ENCODE assay signal across 19 cellular contexts in genomic region chr10:74109452-74109851, GRCh38. TPM values are rescaled to one million over a fixed set of nuclear protein-coding genes. Genes with fewer than 3 reads are reported as not detected.
DNase-seq lines count a peak whose midpoint lies in the region; ATAC-seq and TF ChIP-seq lines count a peak whose summit lies in the region.
"Had no signal": no experiment of that assay in that cellular context is flagged by ENCODE, and none has a peak within 500 bp of the region (broad histone marks: within the 10 kb centered on the region; RNA-seq: fewer than 3 reads in every experiment).

No MANE protein-coding gene starts in this region.

- no peaks in the 10 kb centered on the region for H3K4me1 ChIP-seq in Panc1 (ENCODE audit: control insufficient read depth, insufficient read depth, low read length)
- peaks cover 0 to 3% (median 0%) of the 10 kb centered on the region in 6 donors for H3K4me1 ChIP-seq in spleen

- peaks cover 23% of the 10 kb centered on the region for H3K36me3 Mint-ChIP-seq in activated naive CD8-positive, alpha-beta T cell
- H3K36me3 Mint-ChIP-seq in activated naive CD8-positive, alpha-beta T cell treated with anti-CD3 and anti-CD28 coated beads, Interleukin-2, amount 50 U/mL, for 24 hours (ENCODE audit: low read depth) = peaks cover 44% of the 10 kb centered on the region
- H3K36me3 Mint-ChIP-seq in effector memory CD8-positive, alpha-beta T cell (ENCODE audit: insufficient read depth) = peaks cover 88% of the 10 kb centered on the region
- peaks cover 98% of the 10 kb centered on the region for H3K36me3 Mint-ChIP-seq in stimulated activated effector memory CD8-positive, alpha-beta T cell treated with anti-CD3 and anti-CD28 coated beads, Interleukin-12 subunit alpha, Interleukin-12 subunit beta, amount 100 ng/mL, for 72 hours

- H3K4me1 Mint-ChIP-seq in activated naive CD8-positive, alpha-beta T cell (ENCODE audit: low read depth) = no peaks in the 10 kb centered on the region
- no peaks in the 10 kb centered on the region for H3K4me1 Mint-ChIP-seq in activated naive CD8-positive, alpha-beta T cell treated with anti-CD3 and anti-CD28 coated beads, Interleukin-2, amount 50 U/mL, for 24 hours
- H3K4me1 Mint-ChIP-seq in effector memory CD8-positive, alpha-beta T cell (ENCODE audit: low read depth in 2 of 2) = peaks cover 0 to under 1% of the 10 kb centered on the region in 2 donors
- H3K4me1 Mint-ChIP-seq in stimulated activated effector memory CD8-positive, alpha-beta T cell treated with anti-CD3 and anti-CD28 coated beads, Interleukin-12 subunit alpha, Interleukin-12 subunit beta, amount 100 ng/mL, for 72 hours = peaks cover 6% of the 10 kb centered on the region
- H3K4me1 Mint-ChIP-seq: CD14-positive monocyte had no signal

- TF ChIP-seq CTCF in Panc1 (IDR thresholded peaks at IDR 0.05) (no peak), spleen (IDR thresholded peaks at IDR 0.05 in 8 of 11, conservative IDR thresholded peaks at IDR 0.05 in 3 of 11) (no peak)

- POLR2A ChIA-PET in Panc1 (lab: Charles Lee) = no interaction called here

- no peaks in the 10 kb centered on the region for H3K27me3 Mint-ChIP-seq in activated naive CD8-positive, alpha-beta T cell
- H3K27me3 Mint-ChIP-seq in activated naive CD8-positive, alpha-beta T cell treated with anti-CD3 and anti-CD28 coated beads, Interleukin-2, amount 50 U/mL, for 24 hours = no peaks in the 10 kb centered on the region
- no peaks in the 10 kb centered on the region for H3K27me3 Mint-ChIP-seq in effector memory CD8-positive, alpha-beta T cell

- no peak overlapping the region for H3K4me3 Mint-ChIP-seq in activated naive CD8-positive, alpha-beta T cell
- H3K4me3 Mint-ChIP-seq in activated naive CD8-positive, alpha-beta T cell treated with anti-CD3 and anti-CD28 coated beads, Interleukin-2, amount 50 U/mL, for 24 hours = no peak overlapping the region
- no peak overlapping the region for H3K4me3 Mint-ChIP-seq in effector memory CD8-positive, alpha-beta T cell
- H3K4me3 Mint-ChIP-seq in stimulated activated effector memory CD8-positive, alpha-beta T cell treated with anti-CD3 and anti-CD28 coated beads, Interleukin-12 subunit alpha, Interleukin-12 subunit beta, amount 100 ng/mL, for 72 hours = no peak overlapping the region
- H3K4me3 Mint-ChIP-seq: CD14-positive monocyte had no signal

- no peak for TF ChIP-seq POLR2A in spleen (IDR thresholded peaks at IDR 0.05)

- in situ Hi-C loops in Panc1 (cut with HindIII; ENCODE audit: low pct_unique_long_range_greater_than_20kb, low sequenced_read_pairs) = no loop called here

- TSS peak; percentile 47 for BruUV-seq in Panc1 (replicated peaks; lab: Mats Ljungman, UMichigan)

- no peak for DNase-seq in activated naive CD8-positive, alpha-beta T cell treated with anti-CD3 and anti-CD28 coated beads, Interleukin-2, amount 50 U/mL, for 24 hours
- DNase-seq in Panc1 (ENCODE audit: low read depth, low spot score) (no peak), spleen (no peak)
- no peak for DNase-seq in effector memory CD8-positive, alpha-beta T cell
- DNase-seq in stimulated activated effector memory CD8-positive, alpha-beta T cell treated with anti-CD3 and anti-CD28 coated beads, Interleukin-12 subunit alpha, Interleukin-12 subunit beta, amount 100 ng/mL, for 72 hours (ENCODE audit: low spot score in 2 of 2) = no peak
- DNase-seq: ACHN, AML-193, Calu3, DMS53, H7, NCI-H1436, NCI-H2029, NCI-H510A treated with DMSO at 0.1 percent for 48 hours, NCI-H82, PC-9 had no signal

- no peaks in the 10 kb centered on the region for H3K9me3 Mint-ChIP-seq in activated naive CD8-positive, alpha-beta T cell (ENCODE audit: low read depth)
- no peaks in the 10 kb centered on the region for H3K9me3 Mint-ChIP-seq in activated naive CD8-positive, alpha-beta T cell treated with anti-CD3 and anti-CD28 coated beads, Interleukin-2, amount 50 U/mL, for 24 hours
- H3K9me3 Mint-ChIP-seq in effector memory CD8-positive, alpha-beta T cell = no peaks in the 10 kb centered on the region
- no peaks in the 10 kb centered on the region for H3K9me3 Mint-ChIP-seq in stimulated activated effector memory CD8-positive, alpha-beta T cell treated with anti-CD3 and anti-CD28 coated beads, Interleukin-12 subunit alpha, Interleukin-12 subunit beta, amount 100 ng/mL, for 72 hours
- H3K9me3 Mint-ChIP-seq: CD14-positive monocyte had no signal

- H3K27ac ChIP-seq in Panc1 (ENCODE audit: low read length) (no peak overlapping the region), spleen (no peak overlapping the region)
- H3K27ac ChIP-seq: HL-60, PC-9 had no signal

- H3K4me3 ChIP-seq in Panc1 (ENCODE audit: low read depth in 2 of 2, low read length in 2 of 2) (no peak overlapping the region), spleen (no peak overlapping the region)
- H3K4me3 ChIP-seq: PC-9 had no signal

- H3K27me3 ChIP-seq in Panc1 (ENCODE audit: control insufficient read depth, insufficient read depth, low read length) = no peaks in the 10 kb centered on the region
- H3K27me3 ChIP-seq in spleen (replicated peaks in 1 of 7) = no peaks in the 10 kb centered on the region

- CTCF ChIA-PET in Panc1 (lab: Charles Lee) = interaction anchor here (0.5 kb wide), 1 partner anchor 152 kb away, joined by 7 read pairs; no protein-coding TSS in a partner anchor

- H3K36me3 ChIP-seq in Panc1 (ENCODE audit: control insufficient read depth, insufficient read depth, low read length) (peaks cover 63% of the 10 kb centered on the region), spleen (peaks cover 7 to 100% (median 93%) of the 10 kb centered on the region in 6 donors)

- H3K9me3 ChIP-seq in Panc1 (ENCODE audit: control insufficient read depth, insufficient read depth, low read depth, low read length) (no peaks in the 10 kb centered on the region), spleen (no peaks in the 10 kb centered on the region)

- intact Hi-C loops in Panc1 (cut with micrococcal nuclease; ENCODE audit: unreplicated experiment) = no loop called here
- intact Hi-C loops in spleen (cut with DNase I; ENCODE audit: low total_unique reads) = no loop called here

- peak overlapping the region; percentile 34 for H3K27ac Mint-ChIP-seq in activated naive CD8-positive, alpha-beta T cell
- H3K27ac Mint-ChIP-seq in activated naive CD8-positive, alpha-beta T cell treated with anti-CD3 and anti-CD28 coated beads, Interleukin-2, amount 50 U/mL, for 24 hours = no peak overlapping the region
- H3K27ac Mint-ChIP-seq in effector memory CD8-positive, alpha-beta T cell = peak overlapping the region; percentile 32 to 52
- peak overlapping the region; percentile 67 for H3K27ac Mint-ChIP-seq in stimulated activated effector memory CD8-positive, alpha-beta T cell treated with anti-CD3 and anti-CD28 coated beads, Interleukin-12 subunit alpha, Interleukin-12 subunit beta, amount 100 ng/mL, for 72 hours

- ATAC-seq in activated naive CD8-positive, alpha-beta T cell treated with anti-CD3 and anti-CD28 coated beads, Interleukin-2, amount 50 U/mL, for 24 hours = no peak
- ATAC-seq in Panc1 (no peak), GM19324 (IDR thresholded peaks at IDR 0.05; ENCODE audit: low FRiP score, unreplicated experiment) (no peak)
- no peak for ATAC-seq in effector memory CD8-positive, alpha-beta T cell (replicated peaks)
- ATAC-seq in stimulated activated effector memory CD8-positive, alpha-beta T cell treated with anti-CD3 and anti-CD28 coated beads, Interleukin-12 subunit alpha, Interleukin-12 subunit beta, amount 100 ng/mL, for 72 hours = no peak

RNA-seq across cellular contexts. Expression of gene AP3M1, which starts 41.2 kb away (rescaled TPM):
- total RNA-seq in Panc1 (2021; ENCODE audit: unreplicated experiment) = 51.5 TPM
- polyA plus RNA-seq in Panc1 (2012; ENCODE audit: insufficient read length) = 32.6 TPM
- total RNA-seq in spleen = 10 to 100 TPM; 31.6 to 39.5 (median 34.3) TPM
- 10 to 100 TPM in 1 of 3 donors, 1 to 10 TPM in 2; 7.3 to 13.0 (median 9.1) TPM for polyA plus RNA-seq in spleen

RNA-seq across cellular contexts. Expression of gene ADK, which starts 41.6 kb away (rescaled TPM):
- total RNA-seq in Panc1 (2021; ENCODE audit: unreplicated experiment) (64.5 TPM), spleen (10 to 100 TPM; 24.2 to 40.5 (median 34.1) TPM)
- 52.6 TPM for polyA plus RNA-seq in Panc1 (2012; ENCODE audit: insufficient read length)
- polyA plus RNA-seq in spleen = 10 to 100 TPM; 11.1 to 18.9 (median 17.1) TPM
